33 cellular contexts compared by ENCODE assay signal in genomic region chrX:48599341-48599740, GRCh38.
"Had no signal": no experiment of that assay in that cellular context is flagged by ENCODE, and none has a peak within 500 bp of the region (broad histone marks: within the 10 kb centered on the region; RNA-seq: fewer than 3 reads in every experiment).

No MANE protein-coding gene starts in this region.

- H3K4me3 ChIP-seq: body of pancreas had no signal

- DNase-seq: activated B cell treated with CpG ODN at 0.5 μM for 24 hours; activated CD4-positive, alpha-beta T cell treated with anti-CD3 and anti-CD28 coated beads for 4 hours; activated CD4-positive, alpha-beta T cell treated with anti-CD3 and anti-CD28 coated beads, Interleukin-2, amount 10 ng/mL, durations not matched to agents 24 days and 14 days; activated CD4-positive, alpha-beta T cell treated with anti-CD3 and anti-CD28 coated beads, Interleukin-2, amount 50 U/mL, for 1 hour; activated CD4-positive, alpha-beta T cell treated with anti-CD3 and anti-CD28 coated beads, Interleukin-2, amount 50 U/mL, for 4 hours; activated CD4-positive, CD25-positive, alpha-beta regulatory T cell treated with anti-CD3 and anti-CD28 coated beads, Interleukin-2, amount 50 U/mL, for 72 hours; activated CD8-positive, alpha-beta memory T cell treated with anti-CD3 and anti-CD28 coated beads, Interleukin-2, amount 50 U/mL, for 4 hours; activated CD8-positive, alpha-beta T cell treated with anti-CD3 and anti-CD28 coated beads for 36 hours; activated effector memory CD4-positive, alpha-beta T cell treated with Interleukin-2 at 50 U/mL for 16 hours; activated gamma-delta T cell; activated naive CD4-positive, alpha-beta T cell treated with anti-CD3 and anti-CD28 coated beads, Interleukin-2, amount 10 ng/mL, durations not matched to agents 7 days and 5 days; activated naive CD4-positive, alpha-beta T cell treated with Interleukin-2 at 50 U/mL for 16 hours; activated naive CD8-positive, alpha-beta T cell treated with anti-CD3 and anti-CD28 coated beads, Interleukin-2, amount 10 ng/mL, durations not matched to agents 7 days and 5 days; activated naive CD8-positive, alpha-beta T cell treated with anti-CD3 and anti-CD28 coated beads, Interleukin-2, amount 50 U/mL, for 24 hours; activated T-cell treated with anti-CD3 and anti-CD28 coated beads for 4 hours; activated T-cell treated with anti-CD3 and anti-CD28 coated beads, Interleukin-2, amount 50 U/mL, for 1 hour; activated T-cell treated with anti-CD3 and anti-CD28 coated beads, Interleukin-2, amount 50 U/mL, for 48 hours; amygdala; anterior cingulate cortex; body of pancreas; brain microvascular endothelial cell; central memory CD4-positive, alpha-beta T cell; T-helper 1 cell; T-helper 2 cell; T-helper 9 cell had no signal

- H3K9me3 ChIP-seq: ascending aorta, body of pancreas, breast epithelium had no signal

- H3K4me3 Mint-ChIP-seq: activated B cell treated with CpG ODN at 0.5 μM for 24 hours; activated CD8-positive, alpha-beta T cell treated with anti-CD3 and anti-CD28 coated beads for 36 hours; activated naive CD4-positive, alpha-beta T cell treated with anti-CD3 and anti-CD28 coated beads, Interleukin-2, amount 10 ng/mL, durations not matched to agents 7 days and 5 days; activated naive CD4-positive, alpha-beta T cell treated with anti-CD3 and anti-CD28 coated beads, Interleukin-2, amount 50 U/mL, for 24 hours; activated naive CD8-positive, alpha-beta T cell; activated naive CD8-positive, alpha-beta T cell treated with anti-CD3 and anti-CD28 coated beads, Interleukin-2, amount 10 ng/mL, durations not matched to agents 7 days and 5 days; activated naive CD8-positive, alpha-beta T cell treated with anti-CD3 and anti-CD28 coated beads, Interleukin-2, amount 50 U/mL, for 24 hours; T-helper 2 cell treated with Interferon-gamma antibody and Interleukin-4, amounts not matched to agents 5 μg/mL and 100 μg/mL, for 36 hours had no signal

- H3K36me3 Mint-ChIP-seq: activated naive CD4-positive, alpha-beta T cell treated with anti-CD3 and anti-CD28 coated beads, Interleukin-2, amount 50 U/mL, for 24 hours; activated naive CD8-positive, alpha-beta T cell; activated naive CD8-positive, alpha-beta T cell treated with anti-CD3 and anti-CD28 coated beads, Interleukin-2, amount 10 ng/mL, durations not matched to agents 7 days and 5 days had no signal

- H3K27me3 Mint-ChIP-seq: activated B cell treated with CpG ODN at 0.5 μM for 24 hours; activated CD8-positive, alpha-beta T cell treated with anti-CD3 and anti-CD28 coated beads for 36 hours; activated naive CD4-positive, alpha-beta T cell treated with anti-CD3 and anti-CD28 coated beads, Interleukin-2, amount 50 U/mL, for 24 hours; activated naive CD8-positive, alpha-beta T cell; activated naive CD8-positive, alpha-beta T cell treated with anti-CD3 and anti-CD28 coated beads, Interleukin-2, amount 10 ng/mL, durations not matched to agents 7 days and 5 days had no signal

- H3K9me3 Mint-ChIP-seq: activated B cell treated with CpG ODN at 0.5 μM for 24 hours; activated CD8-positive, alpha-beta T cell treated with anti-CD3 and anti-CD28 coated beads for 36 hours; activated naive CD4-positive, alpha-beta T cell treated with anti-CD3 and anti-CD28 coated beads, Interleukin-2, amount 10 ng/mL, durations not matched to agents 7 days and 5 days; activated naive CD4-positive, alpha-beta T cell treated with anti-CD3 and anti-CD28 coated beads, Interleukin-2, amount 50 U/mL, for 24 hours; activated naive CD8-positive, alpha-beta T cell treated with anti-CD3 and anti-CD28 coated beads, Interleukin-2, amount 10 ng/mL, durations not matched to agents 7 days and 5 days; activated naive CD8-positive, alpha-beta T cell treated with anti-CD3 and anti-CD28 coated beads, Interleukin-2, amount 50 U/mL, for 24 hours; activated T-helper 2 cell treated with anti-CD3 and anti-CD28 coated beads, Interferon-gamma antibody, Interleukin-2, Interleukin-4, amounts not matched to agents 10 μg/mL and 5 μg/mL and 100 μg/mL, durations not matched to agents 14 hours and 24 hours and 36 hours; T-helper 1 cell treated with Interleukin-12 subunit alpha and Interleukin-12 subunit beta and Interleukin-4 antibody, amounts not matched to agents 30 μg/mL and 1 μg/mL, for 36 hours; T-helper 2 cell treated with Interferon-gamma antibody and Interleukin-4, amounts not matched to agents 5 μg/mL and 100 μg/mL, for 36 hours had no signal

- H3K27ac ChIP-seq: ascending aorta, body of pancreas, brain microvascular endothelial cell, VCaP had no signal

- H3K27ac Mint-ChIP-seq: activated B cell treated with CpG ODN at 0.5 μM for 24 hours; activated CD4-positive, alpha-beta T cell treated with anti-CD3 and anti-CD28 coated beads, Interleukin-2, amount 10 ng/mL, durations not matched to agents 24 days and 14 days; activated CD8-positive, alpha-beta T cell treated with anti-CD3 and anti-CD28 coated beads for 36 hours; activated naive CD4-positive, alpha-beta T cell treated with anti-CD3 and anti-CD28 coated beads, Interleukin-2, amount 50 U/mL, for 24 hours; activated naive CD8-positive, alpha-beta T cell; activated naive CD8-positive, alpha-beta T cell treated with anti-CD3 and anti-CD28 coated beads, Interleukin-2, amount 10 ng/mL, durations not matched to agents 7 days and 5 days; activated naive CD8-positive, alpha-beta T cell treated with anti-CD3 and anti-CD28 coated beads, Interleukin-2, amount 50 U/mL, for 24 hours; activated T-helper 2 cell treated with anti-CD3 and anti-CD28 coated beads, Interferon-gamma antibody, Interleukin-2, Interleukin-4, amounts not matched to agents 10 μg/mL and 5 μg/mL and 100 μg/mL, durations not matched to agents 14 hours and 24 hours and 36 hours; T-helper 2 cell treated with Interferon-gamma antibody and Interleukin-4, amounts not matched to agents 5 μg/mL and 100 μg/mL, for 36 hours had no signal

- ATAC-seq: activated CD8-positive, alpha-beta T cell treated with anti-CD3 and anti-CD28 coated beads for 36 hours; activated naive CD8-positive, alpha-beta T cell treated with anti-CD3 and anti-CD28 coated beads, Interleukin-2, amount 50 U/mL, for 24 hours; body of pancreas had no signal

- H3K4me1 ChIP-seq: ascending aorta, breast epithelium had no signal

- H3K36me3 ChIP-seq: breast epithelium had no signal

- H3K27me3 ChIP-seq: ascending aorta, body of pancreas, brain microvascular endothelial cell had no signal
